ENCODE assay signal across 1 cellular context in the genomic region with DNA sequence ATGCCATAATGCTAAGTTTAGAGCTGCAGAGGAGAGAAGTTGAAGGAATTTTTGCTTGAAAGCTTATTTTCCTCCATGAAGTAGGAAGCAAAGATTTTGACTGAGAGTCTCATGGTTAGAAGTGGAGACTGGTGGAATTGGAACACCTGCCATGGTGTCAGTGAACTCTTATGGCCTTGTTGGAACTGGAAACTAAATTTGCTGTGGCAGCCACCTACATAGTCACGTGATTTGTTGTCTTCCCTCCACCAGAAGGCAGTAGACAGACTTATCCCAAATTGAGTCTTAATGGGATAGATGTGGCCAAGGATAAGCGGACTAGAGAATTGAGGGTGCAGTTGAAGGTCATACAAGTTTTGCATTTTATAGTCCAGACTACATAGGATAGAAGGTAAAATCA.
TF ChIP-seq lines count a peak whose summit lies in the region.

No MANE protein-coding gene starts in this region.

TF ChIP-seq in GM12878, 131 proteins besides CTCF, POLR2A, EP300 and RAD21 (continued from another document):
- TF ChIP-seq RAD51 (IDR thresholded peaks at IDR 0.05): peak; percentile 60; the same call in 1 of the 2 replicates
